In the genomic region with DNA sequence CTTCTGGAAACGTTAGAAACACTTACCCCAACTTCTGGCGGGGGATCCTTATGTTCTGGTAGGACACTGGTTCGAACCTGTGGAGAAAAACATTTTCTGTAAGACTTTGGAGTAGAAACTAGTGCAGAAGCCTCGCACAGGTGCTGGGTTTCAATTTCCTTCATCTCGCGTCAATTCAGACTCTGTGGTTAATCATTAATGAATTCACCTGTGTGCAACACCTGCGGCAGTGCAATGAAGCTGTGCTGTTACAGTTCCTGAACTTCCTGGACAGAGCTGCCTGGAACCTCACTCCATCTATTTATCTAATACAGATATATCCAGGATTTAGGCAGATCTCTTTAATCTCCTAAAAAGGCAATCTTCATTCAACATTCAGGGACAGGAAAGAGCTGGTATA, we compare ENCODE assay signal across 22 cellular contexts.
DNase-seq lines count a peak whose midpoint lies in the region; TF ChIP-seq lines count a peak whose summit lies in the region.
"Had no signal": no experiment of that assay in that cellular context is flagged by ENCODE, and none has a peak within 500 bp of the region (broad histone marks: within the 10 kb centered on the region; RNA-seq: fewer than 3 reads in every experiment).

No MANE protein-coding gene starts in this region.

- no peaks in the 10 kb centered on the region for H3K9me2 ChIP-seq in hepatocyte (replicated peaks; ENCODE audit: insufficient read depth)

- no peak for TF ChIP-seq POLR2A in stomach (IDR thresholded peaks at IDR 0.05)

- no peaks in the 10 kb centered on the region for H3K79me2 ChIP-seq in hepatocyte

- intact Hi-C loops in stomach (cut with DNase I; ENCODE audit: low total_unique reads): no loop called here
- intact Hi-C loops in head of caudate nucleus (cut with DNase I): no loop called here

- H3K4me1 ChIP-seq in hepatocyte (ENCODE audit: insufficient read depth) (peaks cover 7% of the 10 kb centered on the region), stomach (peaks cover 0 to 20% (median 11%) of the 10 kb centered on the region in 4 donors)

- DNase-seq in activated naive CD4-positive, alpha-beta T cell treated with anti-CD3 and anti-CD28 coated beads, Interleukin-2, amount 10 ng/mL, durations not matched to agents 7 days and 5 days: no peak
- DNase-seq in activated naive CD4-positive, alpha-beta T cell treated with Interleukin-2 at 50 U/mL for 16 hours: no peak
- peak; percentile 69 for DNase-seq in LoVo (ENCODE audit: low spot score)
- DNase-seq in hepatocyte (ENCODE audit: low spot score): peak; percentile 78
- peak; percentile 52 for DNase-seq in stomach
- DNase-seq in GM19238 (ENCODE audit: insufficient read length, low spot score): no peak
- no peak for DNase-seq in NCI-H524 (lab: John Stamatoyannopoulos, UW)
- DNase-seq in head of caudate nucleus: no peak
- DNase-seq: activated CD4-positive, alpha-beta memory T cell treated with anti-CD3 and anti-CD28 coated beads, Interleukin-2, amount 10 ng/mL, durations not matched to agents 7 days and 5 days; amygdala; central memory CD4-positive, alpha-beta T cell; GF-D8; H7; immature natural killer cell; NCI-H2081 treated with DMSO at 0.1 percent for 48 hours; nephron progenitor cell; psoas muscle; stimulated activated CD8-positive, alpha-beta memory T cell treated with anti-CD3 and anti-CD28 coated beads, Interleukin-4, amount 100 ng/mL, for 48 hours had no signal

- no peaks in the 10 kb centered on the region for H3K27me3 Mint-ChIP-seq in activated naive CD4-positive, alpha-beta T cell treated with anti-CD3 and anti-CD28 coated beads, Interleukin-2, amount 10 ng/mL, durations not matched to agents 7 days and 5 days
- H3K27me3 Mint-ChIP-seq: activated CD4-positive, alpha-beta memory T cell treated with anti-CD3 and anti-CD28 coated beads, Interleukin-2, amount 10 ng/mL, durations not matched to agents 7 days and 5 days; IgD-negative memory B cell had no signal

- H3K4me1 Mint-ChIP-seq in activated naive CD4-positive, alpha-beta T cell treated with anti-CD3 and anti-CD28 coated beads, Interleukin-2, amount 10 ng/mL, durations not matched to agents 7 days and 5 days: peaks cover 59% of the 10 kb centered on the region
- H3K4me1 Mint-ChIP-seq: IgD-negative memory B cell, nephron progenitor cell had no signal

- no peaks in the 10 kb centered on the region for H4K20me1 ChIP-seq in hepatocyte (ENCODE audit: insufficient read depth, poor library complexity, severe bottlenecking)

- no peak overlapping the region for H3K4me3 Mint-ChIP-seq in activated naive CD4-positive, alpha-beta T cell treated with anti-CD3 and anti-CD28 coated beads, Interleukin-2, amount 10 ng/mL, durations not matched to agents 7 days and 5 days
- H3K4me3 Mint-ChIP-seq: activated CD4-positive, alpha-beta memory T cell treated with anti-CD3 and anti-CD28 coated beads, Interleukin-2, amount 10 ng/mL, durations not matched to agents 7 days and 5 days; activated T-helper 1 cell treated with anti-CD3 and anti-CD28 coated beads, Interleukin-12 subunit alpha, Interleukin-12 subunit beta, Interleukin-2, Interleukin-4 antibody, amounts not matched to agents 30 ng/mL and 10 ng/mL and 1 ng/mL, durations not matched to agents 14 hours and 24 hours and 36 hours; IgD-negative memory B cell; immature natural killer cell; nephron progenitor cell had no signal

- no peaks in the 10 kb centered on the region for H3K27me3 ChIP-seq in hepatocyte
- no peaks in the 10 kb centered on the region for H3K27me3 ChIP-seq in stomach
- H3K27me3 ChIP-seq: suprapubic skin had no signal

- peaks cover 63% of the 10 kb centered on the region for H3K36me3 Mint-ChIP-seq in activated naive CD4-positive, alpha-beta T cell treated with anti-CD3 and anti-CD28 coated beads, Interleukin-2, amount 10 ng/mL, durations not matched to agents 7 days and 5 days
- H3K36me3 Mint-ChIP-seq: IgD-negative memory B cell had no signal

- H3K4me3 ChIP-seq in hepatocyte (no peak overlapping the region), stomach (peak overlapping the region in 2 of 4 donors; percentile 7 to 22)
- H3K4me3 ChIP-seq: GM12878, psoas muscle, suprapubic skin had no signal

- peak overlapping the region; percentile 75 for H3K27ac Mint-ChIP-seq in activated naive CD4-positive, alpha-beta T cell treated with anti-CD3 and anti-CD28 coated beads, Interleukin-2, amount 10 ng/mL, durations not matched to agents 7 days and 5 days
- H3K27ac Mint-ChIP-seq: activated T-helper 1 cell treated with anti-CD3 and anti-CD28 coated beads, Interleukin-12 subunit alpha, Interleukin-12 subunit beta, Interleukin-2, Interleukin-4 antibody, amounts not matched to agents 30 ng/mL and 10 ng/mL and 1 ng/mL, durations not matched to agents 14 hours and 24 hours and 36 hours; IgD-negative memory B cell; immature natural killer cell; nephron progenitor cell had no signal

- no peak for TF ChIP-seq EP300 in stomach (IDR thresholded peaks at IDR 0.05)

- TF ChIP-seq CTCF in hepatocyte (IDR thresholded peaks at IDR 0.05; ENCODE audit: poor library complexity) (no peak), stomach (IDR thresholded peaks at IDR 0.05) (no peak)

- H3K9me3 ChIP-seq in hepatocyte (ENCODE audit: low read depth) (no peaks in the 10 kb centered on the region), stomach (no peaks in the 10 kb centered on the region)
- H3K9me3 ChIP-seq: psoas muscle, suprapubic skin had no signal

- peak overlapping the region; percentile 65 for H3K4me2 ChIP-seq in hepatocyte

- H3K27ac ChIP-seq in hepatocyte (peak overlapping the region; percentile 66), stomach (peak overlapping the region in 2 of 5 donors; percentile 49 to 54)
- H3K27ac ChIP-seq: psoas muscle, suprapubic skin had no signal

- H3K36me3 ChIP-seq in hepatocyte (replicated peaks; ENCODE audit: insufficient read depth, low read depth) (no peaks in the 10 kb centered on the region), stomach (no peaks in the 10 kb centered on the region)
- H3K36me3 ChIP-seq: suprapubic skin had no signal

- CTCF ChIA-PET in activated naive CD4-positive, alpha-beta T cell treated with anti-CD3 and anti-CD28 coated beads, Interleukin-2, amount 10 ng/mL, durations not matched to agents 7 days and 5 days (lab: Charles Lee): interaction anchor here (1.1 to 1.9 kb wide), 2 partner anchors 9 to 32 kb away, joined by 3 to 5 read pairs; no protein-coding TSS in a partner anchor

- WGBS in hepatocyte (ENCODE audit: low lambda C conversion rate, missing lambda C conversion rate): 67% methylated on average over 7 of the region's 7 CpGs
- 30 to 52% (median 39%) methylated on average over 7 of the region's 7 CpGs for WGBS in stomach, 5 donors

- no peak overlapping the region for H2AFZ ChIP-seq in hepatocyte

- no peaks in the 10 kb centered on the region for H3K9me3 Mint-ChIP-seq in activated naive CD4-positive, alpha-beta T cell treated with anti-CD3 and anti-CD28 coated beads, Interleukin-2, amount 10 ng/mL, durations not matched to agents 7 days and 5 days
- H3K9me3 Mint-ChIP-seq: activated CD4-positive, alpha-beta memory T cell treated with anti-CD3 and anti-CD28 coated beads, Interleukin-2, amount 10 ng/mL, durations not matched to agents 7 days and 5 days; activated T-helper 1 cell treated with anti-CD3 and anti-CD28 coated beads, Interleukin-12 subunit alpha, Interleukin-12 subunit beta, Interleukin-2, Interleukin-4 antibody, amounts not matched to agents 30 ng/mL and 10 ng/mL and 1 ng/mL, durations not matched to agents 14 hours and 24 hours and 36 hours; immature natural killer cell; nephron progenitor cell had no signal

Comparison
In these comparisons a context has a peak if more than half of its experiments do, and no peak if none do; other contexts are left out.
1. DNase-seq: peak in LoVo (single experiment), hepatocyte (single experiment) and stomach (single experiment); none in activated naive CD4-positive, alpha-beta T cell treated with anti-CD3 and anti-CD28 coated beads, Interleukin-2, amount 10 ng/mL, durations not matched to agents 7 days and 5 days (single experiment), activated naive CD4-positive, alpha-beta T cell treated with Interleukin-2 at 50 U/mL for 16 hours (single experiment), GM19238 (single experiment), NCI-H524 (0 of 2) and head of caudate nucleus (0 of 42).